13 cellular contexts compared by ENCODE assay signal in genomic region chr3:49025793-49026520, GRCh38. TPM values are rescaled to one million over a fixed set of nuclear protein-coding genes. Genes with fewer than 3 reads are reported as not detected.
DNase-seq lines count a peak whose midpoint lies in the region; ATAC-seq and TF ChIP-seq lines count a peak whose summit lies in the region.
"Had no signal": no experiment of that assay in that cellular context is flagged by ENCODE, and none has a peak within 500 bp of the region (broad histone marks: within the 10 kb centered on the region; RNA-seq: fewer than 3 reads in every experiment).

No MANE protein-coding gene starts in this region.

- no peaks in the 10 kb centered on the region for H3K27me3 Mint-ChIP-seq in activated naive CD4-positive, alpha-beta T cell treated with anti-CD3 and anti-CD28 coated beads for 36 hours (ENCODE audit: low read depth)
- H3K27me3 Mint-ChIP-seq in T-helper 17 cell = no peaks in the 10 kb centered on the region
- H3K27me3 Mint-ChIP-seq in stimulated activated naive B cell treated with anti-CD40 and anti-IgM and Interleukin-4, amounts not matched to agents 10 μg/mL and 1 μg/mL and 100 μg/mL, for 72 hours = no peaks in the 10 kb centered on the region

- WGBS in lower leg skin, 2 donors = 88 to 90% methylated on average over 8 of the region's 8 CpGs

- peak overlapping the region; percentile 64 for H3K27ac Mint-ChIP-seq in activated naive CD4-positive, alpha-beta T cell treated with anti-CD3 and anti-CD28 coated beads for 36 hours
- peak overlapping the region; percentile 91 for H3K27ac Mint-ChIP-seq in T-helper 17 cell
- peak overlapping the region; percentile 94 for H3K27ac Mint-ChIP-seq in stimulated activated naive B cell treated with anti-CD40 and anti-IgM and Interleukin-4, amounts not matched to agents 10 μg/mL and 1 μg/mL and 100 μg/mL, for 72 hours

- intact Hi-C loops in activated naive CD4-positive, alpha-beta T cell treated with anti-CD3 and anti-CD28 coated beads for 36 hours (cut with micrococcal nuclease) = loop anchor here (10.0 kb wide), 1 partner anchor 699 kb away; the partner anchor contains the start of gene GMPPB
- intact Hi-C loops in lower leg skin (cut with DNase I; ENCODE audit: low total_unique reads) = no loop called here

- no peaks in the 10 kb centered on the region for H3K9me3 Mint-ChIP-seq in activated naive CD4-positive, alpha-beta T cell treated with anti-CD3 and anti-CD28 coated beads for 36 hours
- H3K9me3 Mint-ChIP-seq in stimulated activated naive B cell treated with anti-CD40 and anti-IgM and Interleukin-4, amounts not matched to agents 10 μg/mL and 1 μg/mL and 100 μg/mL, for 72 hours = no peaks in the 10 kb centered on the region

- H3K4me1 Mint-ChIP-seq in activated naive CD4-positive, alpha-beta T cell treated with anti-CD3 and anti-CD28 coated beads for 36 hours (ENCODE audit: low read depth) = peaks cover 63% of the 10 kb centered on the region
- peaks cover 35% of the 10 kb centered on the region for H3K4me1 Mint-ChIP-seq in T-helper 17 cell
- H3K4me1 Mint-ChIP-seq in stimulated activated naive B cell treated with anti-CD40 and anti-IgM and Interleukin-4, amounts not matched to agents 10 μg/mL and 1 μg/mL and 100 μg/mL, for 72 hours = peaks cover 56 to 86% of the 10 kb centered on the region in 2 donors

- no peaks in the 10 kb centered on the region for H3K9me3 ChIP-seq in T-helper 17 cell (ENCODE audit: control insufficient read depth, low read length, poor library complexity, severe bottlenecking)
- H3K9me3 ChIP-seq: heart left ventricle had no signal

- in situ Hi-C loops in ACHN (cut with HindIII; ENCODE audit: low pct_ligation_motif_present, low pct_unique_long_range_greater_than_20kb, low sequenced_read_pairs) = no loop called here

- no peak for DNase-seq in activated naive CD4-positive, alpha-beta T cell treated with anti-CD3 and anti-CD28 coated beads for 36 hours
- DNase-seq in activated naive CD4-positive, alpha-beta T cell treated with Interleukin-2 at 50 U/mL for 16 hours = no peak
- DNase-seq in T-helper 17 cell (no peak), erythroblast (lab: John Stamatoyannopoulos, UW) (no peak), SIG-M5 treated with dmso at 0.1 percent for 504 hours (lab: John Stamatoyannopoulos, UW; ENCODE audit: unreplicated experiment) (no peak), ACHN (no peak), lower leg skin (ENCODE audit: low spot score in 2 of 2) (no peak)
- DNase-seq in stimulated activated naive B cell treated with anti-CD40 and anti-IgM and Interleukin-4, amounts not matched to agents 10 μg/mL and 1 μg/mL and 100 μg/mL, for 72 hours = no peak
- DNase-seq: activated CD4-positive, alpha-beta T cell treated with anti-CD3 and anti-CD28 coated beads, Interleukin-2, amount 50 U/mL, for 4 hours; NCI-H2227 treated with DMSO at 0.1 percent for 48 hours; T-helper 2 cell had no signal

- peaks cover 57% of the 10 kb centered on the region for H3K36me3 Mint-ChIP-seq in activated naive CD4-positive, alpha-beta T cell treated with anti-CD3 and anti-CD28 coated beads for 36 hours (ENCODE audit: low read depth)
- peaks cover 3% of the 10 kb centered on the region for H3K36me3 Mint-ChIP-seq in T-helper 17 cell (ENCODE audit: low read depth)
- H3K36me3 Mint-ChIP-seq in stimulated activated naive B cell treated with anti-CD40 and anti-IgM and Interleukin-4, amounts not matched to agents 10 μg/mL and 1 μg/mL and 100 μg/mL, for 72 hours = peaks cover 71 to 79% of the 10 kb centered on the region in 2 donors

- TF ChIP-seq POLR2A in erythroblast (IDR thresholded peaks at IDR 0.05; ENCODE audit: low read length) = peak; percentile 35
- no peak for TF ChIP-seq POLR2A in lower leg skin (IDR thresholded peaks at IDR 0.05)

- TF ChIP-seq CTCF in lower leg skin (IDR thresholded peaks at IDR 0.05) = no peak

- no peak overlapping the region for H3K4me3 Mint-ChIP-seq in activated naive CD4-positive, alpha-beta T cell treated with anti-CD3 and anti-CD28 coated beads for 36 hours
- H3K4me3 Mint-ChIP-seq in T-helper 17 cell = no peak overlapping the region
- H3K4me3 Mint-ChIP-seq in stimulated activated naive B cell treated with anti-CD40 and anti-IgM and Interleukin-4, amounts not matched to agents 10 μg/mL and 1 μg/mL and 100 μg/mL, for 72 hours = peak overlapping the region; percentile 62 to 91

- no peak overlapping the region for H3K4me3 ChIP-seq in lower leg skin (ENCODE audit: low read depth, poor library complexity, severe bottlenecking)
- H3K4me3 ChIP-seq: heart left ventricle had no signal

- CTCF ChIA-PET in activated naive CD4-positive, alpha-beta T cell treated with anti-CD3 and anti-CD28 coated beads for 36 hours (lab: Charles Lee) = interaction anchor here (1.0 to 2.4 kb wide), 4 partner anchors 12 to 38 kb away, joined by 4 to 9 read pairs (median 5); partner anchors contain the start of gene WDR6

- no peak for ATAC-seq in T-helper 17 cell
- ATAC-seq in stimulated activated naive B cell treated with anti-CD40 and anti-IgM and Interleukin-4, amounts not matched to agents 10 μg/mL and 1 μg/mL and 100 μg/mL, for 72 hours (replicated peaks) = no peak
- ATAC-seq: heart left ventricle, left lobe of liver had no signal

RNA-seq across cellular contexts. Expression of gene IMPDH2, which starts 3.2 kb away (rescaled TPM):
- 100 to 1,000 TPM; 565 to 593 TPM for total RNA-seq in activated naive CD4-positive, alpha-beta T cell treated with anti-CD3 and anti-CD28 coated beads for 36 hours
- 100 to 1,000 TPM in 1 of 2 donors, 10 to 100 TPM in 1; 96.8 to 108 TPM for total RNA-seq in T-helper 17 cell
- 100 to 1,000 TPM; 205 to 275 (median 222) TPM for total RNA-seq in lower leg skin

RNA-seq across cellular contexts. Expression of gene NDUFAF3, which starts 4.0 kb away (rescaled TPM):
- total RNA-seq in activated naive CD4-positive, alpha-beta T cell treated with anti-CD3 and anti-CD28 coated beads for 36 hours = 100 to 1,000 TPM; 113 to 115 TPM
- total RNA-seq in T-helper 17 cell (10 to 100 TPM; 61.3 to 62.9 TPM), lower leg skin (10 to 100 TPM; 24.2 to 85.9 (median 65.0) TPM)

RNA-seq across cellular contexts. Expression of gene DALRD3, which starts 7.6 kb away (rescaled TPM):
- 10 to 100 TPM; 19.5 to 19.7 TPM for total RNA-seq in activated naive CD4-positive, alpha-beta T cell treated with anti-CD3 and anti-CD28 coated beads for 36 hours
- total RNA-seq in T-helper 17 cell (10 to 100 TPM; 21.2 to 27.4 TPM), lower leg skin (10 to 100 TPM; 51.5 to 78.4 (median 62.1) TPM)

RNA-seq across cellular contexts. Expression of gene WDR6, which starts 18.8 kb away (rescaled TPM):
- 100 to 1,000 TPM; 119 to 120 TPM for total RNA-seq in activated naive CD4-positive, alpha-beta T cell treated with anti-CD3 and anti-CD28 coated beads for 36 hours
- total RNA-seq in T-helper 17 cell (100 to 1,000 TPM; 181 to 202 TPM), lower leg skin (10 to 100 TPM; 39.5 to 86.9 (median 49.8) TPM)

RNA-seq across cellular contexts. Expression of gene P4HTM, which starts 35.9 kb away (rescaled TPM):
- total RNA-seq in activated naive CD4-positive, alpha-beta T cell treated with anti-CD3 and anti-CD28 coated beads for 36 hours = 10 to 100 TPM; 20.2 to 21.7 TPM
- total RNA-seq in T-helper 17 cell (10 to 100 TPM; 37.8 to 43.2 TPM), lower leg skin (10 to 100 TPM; 23.4 to 41.9 (median 36.0) TPM)

Comparison
In these comparisons a context has a peak if more than half of its experiments do, and no peak if none do; other contexts are left out.
1. H3K4me3 Mint-ChIP-seq: peak in stimulated activated naive B cell treated with anti-CD40 and anti-IgM and Interleukin-4, amounts not matched to agents 10 μg/mL and 1 μg/mL and 100 μg/mL, for 72 hours (2 of 2); none in activated naive CD4-positive, alpha-beta T cell treated with anti-CD3 and anti-CD28 coated beads for 36 hours (single experiment) and T-helper 17 cell (single experiment).
2. Peak in every context shown above with its lines, with median percentiles within 50 percentile points of each other: H3K27ac Mint-ChIP-seq.